4 cellular contexts compared by ENCODE assay signal in the genomic region with DNA sequence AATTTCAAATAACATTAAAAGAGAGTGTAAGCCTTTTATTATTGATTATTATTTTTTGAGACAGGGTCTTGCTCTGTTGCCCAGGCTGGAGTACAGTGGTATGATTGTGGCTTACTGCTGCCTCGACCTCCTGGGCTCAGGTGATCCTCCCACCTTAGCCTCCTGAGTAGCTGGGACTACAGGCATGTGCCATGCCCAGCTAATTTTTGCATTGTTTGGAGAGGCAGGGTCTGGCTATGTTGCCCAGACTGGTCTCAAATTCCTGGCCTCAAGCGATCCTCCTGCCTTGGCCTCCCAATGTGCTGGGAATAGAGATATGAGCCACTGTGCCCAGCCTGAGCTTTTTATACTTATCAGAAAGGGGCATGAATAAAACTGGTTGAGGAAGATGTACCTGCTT.
TF ChIP-seq lines count a peak whose summit lies in the region.

No MANE protein-coding gene starts in this region.

TF ChIP-seq in HEK293, 187 proteins besides CTCF, POLR2A, EP300 and RAD21:
- peak; percentile 94 for TF ChIP-seq ZNF121 (tag by site-specific recombination; IDR thresholded peaks at IDR 0.05)

TF ChIP-seq in WTC11, 78 proteins besides CTCF, POLR2A, EP300 and RAD21:
- peak; percentile 87 for TF ChIP-seq ZNF121 (CRISPR knock-in tag; IDR thresholded peaks at IDR 0.05)

TF ChIP-seq in K562, 482 proteins besides CTCF, POLR2A, EP300 and RAD21:
- TF ChIP-seq ZNF121 (CRISPR knock-in tag; conservative IDR thresholded peaks at IDR 0.05) = peak; percentile 74; the same call in 1 of the 2 replicates
TF ChIP-seq in K562: peak in this region for 1; not testable (repeated sequence) for 481.

TF ChIP-seq in HepG2, 621 proteins besides CTCF, POLR2A, EP300 and RAD21:
- TF ChIP-seq, protein P1, sequence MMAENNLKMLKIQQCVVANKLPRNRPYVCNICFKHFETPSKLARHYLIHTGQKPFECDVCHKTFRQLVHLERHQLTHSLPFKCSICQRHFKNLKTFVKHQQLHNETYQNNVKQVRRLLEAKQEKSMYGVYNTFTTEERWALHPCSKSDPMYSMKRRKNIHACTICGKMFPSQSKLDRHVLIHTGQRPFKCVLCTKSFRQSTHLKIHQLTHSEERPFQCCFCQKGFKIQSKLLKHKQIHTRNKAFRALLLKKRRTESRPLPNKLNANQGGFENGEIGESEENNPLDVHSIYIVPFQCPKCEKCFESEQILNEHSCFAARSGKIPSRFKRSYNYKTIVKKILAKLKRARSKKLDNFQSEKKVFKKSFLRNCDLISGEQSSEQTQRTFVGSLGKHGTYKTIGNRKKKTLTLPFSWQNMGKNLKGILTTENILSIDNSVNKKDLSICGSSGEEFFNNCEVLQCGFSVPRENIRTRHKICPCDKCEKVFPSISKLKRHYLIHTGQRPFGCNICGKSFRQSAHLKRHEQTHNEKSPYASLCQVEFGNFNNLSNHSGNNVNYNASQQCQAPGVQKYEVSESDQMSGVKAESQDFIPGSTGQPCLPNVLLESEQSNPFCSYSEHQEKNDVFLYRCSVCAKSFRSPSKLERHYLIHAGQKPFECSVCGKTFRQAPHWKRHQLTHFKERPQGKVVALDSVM (CRISPR knock-in tag; IDR thresholded peaks at IDR 0.05) = peak; percentile 54; the same call in 1 of the 2 replicates
